22 cellular contexts compared by ENCODE assay signal in genomic region chr11:60935676-60936442, GRCh38. TPM values are rescaled to one million over a fixed set of nuclear protein-coding genes. Genes with fewer than 3 reads are reported as not detected.
DNase-seq lines count a peak whose midpoint lies in the region; ATAC-seq, FAIRE-seq and TF ChIP-seq lines count a peak whose summit lies in the region.
"Had no signal": no experiment of that assay in that cellular context is flagged by ENCODE, and none has a peak within 500 bp of the region (broad histone marks: within the 10 kb centered on the region; RNA-seq: fewer than 3 reads in every experiment).

No MANE protein-coding gene starts in this region.

- H3K9me3 Mint-ChIP-seq in WTC11 (no peaks in the 10 kb centered on the region), neural crest cell (no peaks in the 10 kb centered on the region)
- H3K9me3 Mint-ChIP-seq: CD4-positive, alpha-beta memory T cell had no signal

- H3K9ac ChIP-seq in GM23248: no peak overlapping the region

- peak; percentile 81 for FAIRE-seq in GM12892 (lab: Jason Lieb, UNC)

- peak; percentile 54 for TF ChIP-seq POLR2A in GM12892 (IDR thresholded peaks at IDR 0.05; ENCODE audit: low read depth, low read length)

- no peaks in the 10 kb centered on the region for H3K27me3 Mint-ChIP-seq in WTC11 (ENCODE audit: low read depth)
- no peaks in the 10 kb centered on the region for H3K27me3 Mint-ChIP-seq in neural crest cell (ENCODE audit: low read depth)

- no peaks in the 10 kb centered on the region for H3F3A ChIP-seq in GM23248 (ENCODE audit: insufficient read depth)

- POLR2A ChIA-PET in WTC11 (lab: Charles Lee): no interaction called here

- no peaks in the 10 kb centered on the region for H3K36me3 ChIP-seq in GM23248 (ENCODE audit: low read depth)

- H3K4me3 Mint-ChIP-seq in WTC11 (no peak overlapping the region), neural crest cell (peak overlapping the region; percentile 41)
- H3K4me3 Mint-ChIP-seq: CD4-positive, alpha-beta memory T cell; T-helper 17 cell had no signal

- no peaks in the 10 kb centered on the region for H3K9me3 ChIP-seq in GM23248 (ENCODE audit: low read depth)
- H3K9me3 ChIP-seq: SJSA1 had no signal

- in situ Hi-C loops in GM23248 (cut with MboI): no loop called here

- CTCF ChIA-PET in WTC11 (lab: Charles Lee): interaction anchor here (1.0 kb wide), 1 partner anchor 36 kb away, joined by 3 read pairs; no protein-coding TSS in a partner anchor

- WGBS in GM23248 (ENCODE audit: low coverage in 1 of 2, low lambda C conversion rate in 2 of 2, missing lambda C conversion rate in 2 of 2), 2 experiments: 84 to 89% methylated on average over 22 to 27 of the region's 27 CpGs

- peak overlapping the region; percentile 65 for H3K27ac Mint-ChIP-seq in WTC11
- no peak overlapping the region for H3K27ac Mint-ChIP-seq in neural crest cell (ENCODE audit: unreplicated experiment)
- H3K27ac Mint-ChIP-seq: T-helper 17 cell had no signal

- no peak for TF ChIP-seq CTCF in WTC11 (IDR thresholded peaks at IDR 0.05)
- no peak for TF ChIP-seq CTCF in neural crest cell (conservative IDR thresholded peaks at IDR 0.05)
- no peak for TF ChIP-seq CTCF in coronary artery (IDR thresholded peaks at IDR 0.05)

- H3K4me2 ChIP-seq in GM23248 (ENCODE audit: unreplicated experiment): no peak overlapping the region
- H3K4me2 ChIP-seq: PC-9 had no signal

- H3K27ac ChIP-seq in GM23248 (no peak overlapping the region), coronary artery (no peak overlapping the region)
- H3K27ac ChIP-seq: PC-9, SJSA1, WERI-Rb-1 had no signal

- no peaks in the 10 kb centered on the region for H3K4me1 ChIP-seq in GM23248 (ENCODE audit: insufficient read depth)
- H3K4me1 ChIP-seq: SJSA1 had no signal

- DNase-seq in GM12892 (ENCODE audit: insufficient read length) (no peak), WTC11 (ENCODE audit: low spot score) (no peak), neural crest cell (ENCODE audit: low read depth, low spot score) (no peak), GM23248 (no peak), coronary artery (ENCODE audit: low spot score) (no peak), AG20443 (ENCODE audit: low spot score) (no peak)
- DNase-seq: activated CD4-positive, alpha-beta T cell treated with anti-CD3 and anti-CD28 coated beads, Interleukin-2, amount 50 U/mL, for 48 hours; activated naive CD4-positive, alpha-beta T cell; amniotic stem cell; CD4-positive, alpha-beta memory T cell; central memory CD4-positive, alpha-beta T cell; DMS53; left cardiac atrium; MM.1S; NCI-H146; occipital lobe; stimulated activated CD4-positive, alpha-beta T cell treated with anti-CD3 and anti-CD28 coated beads, Interleukin-15, amount 100 ng/mL, for 24 hours; T-helper 17 cell; WERI-Rb-1 had no signal

- H3K27me3 ChIP-seq in GM23248 (replicated peaks; ENCODE audit: insufficient read depth): no peaks in the 10 kb centered on the region
- H3K27me3 ChIP-seq: SJSA1 had no signal

- H2AFZ ChIP-seq in GM23248: no peak overlapping the region
- H2AFZ ChIP-seq: PC-9 had no signal

- H3K79me2 ChIP-seq in GM23248 (ENCODE audit: insufficient read depth): no peaks in the 10 kb centered on the region

- no peaks in the 10 kb centered on the region for H3K9me2 ChIP-seq in GM23248 (ENCODE audit: insufficient read depth)

- no peaks in the 10 kb centered on the region for H3K4me1 Mint-ChIP-seq in WTC11
- H3K4me1 Mint-ChIP-seq in neural crest cell: peaks cover 11% of the 10 kb centered on the region

- no peaks in the 10 kb centered on the region for H4K20me1 ChIP-seq in GM23248 (ENCODE audit: insufficient read depth)

- H3K4me3 ChIP-seq in GM23248 (no peak overlapping the region), coronary artery (no peak overlapping the region)
- H3K4me3 ChIP-seq: PC-9, SJSA1 had no signal

- H3K36me3 Mint-ChIP-seq in WTC11: peaks cover 9% of the 10 kb centered on the region
- H3K36me3 Mint-ChIP-seq in neural crest cell (ENCODE audit: low read depth): peaks cover under 1% of the 10 kb centered on the region
- H3K36me3 Mint-ChIP-seq: CD4-positive, alpha-beta memory T cell had no signal

- ATAC-seq in WTC11: no peak
- ATAC-seq: T-helper 17 cell had no signal

TF ChIP-seq in WTC11, 78 proteins besides CTCF, POLR2A, EP300 and RAD21:
- TF ChIP-seq ZNF416 (CRISPR knock-in tag; IDR thresholded peaks at IDR 0.05) (no peak), AFF4 (CRISPR knock-in tag; IDR thresholded peaks at IDR 0.05; ENCODE audit: borderline replicate concordance) (no peak), ZNF219 (CRISPR knock-in tag; IDR thresholded peaks at IDR 0.05; ENCODE audit: borderline replicate concordance) (no peak), PRDM15 (CRISPR knock-in tag; IDR thresholded peaks at IDR 0.05) (no peak)
TF ChIP-seq in WTC11: peak in this region for 0.

RNA-seq across cellular contexts. Expression of gene TMEM132A, which starts 11.6 kb away (rescaled TPM):
- polyA plus RNA-seq in GM12892 (2012; ENCODE audit: missing spikeins): 4.3 TPM
- total RNA-seq in WTC11 (2021) (110 to 114 TPM (median 114 TPM) in 3 replicates), neural crest cell (195 and 216 TPM in 2 replicates)
- total RNA-seq in GM23248 (2014; rRNA removed; shearing (Covaris generic)): 27.2 and 28.2 TPM in 2 replicates
- 10.1 and 12.2 TPM in 2 replicates for polyA plus RNA-seq in GM23248 (2016; fragmentation: Nextera tagmentation; extraction: Ambion mirVana)
- total RNA-seq: T-helper 17 cell had no signal
- polyA plus RNA-seq: CD4-positive, alpha-beta memory T cell had no signal

RNA-seq across cellular contexts. Expression of gene SLC15A3, which starts 16.1 kb away (rescaled TPM):
- 62.6 TPM for polyA plus RNA-seq in GM12892 (2012; ENCODE audit: missing spikeins)
- total RNA-seq in WTC11 (2021) (10.2 to 12.1 TPM (median 11.5 TPM) in 3 replicates), neural crest cell (7.4 and 10.4 TPM in 2 replicates)
- total RNA-seq in GM23248 (2014; rRNA removed; shearing (Covaris generic)): 0.51 and 2.2 TPM in 2 replicates
- 1.1 and 1.5 TPM in 2 replicates for polyA plus RNA-seq in GM23248 (2016; fragmentation: Nextera tagmentation; extraction: Ambion mirVana)

RNA-seq across cellular contexts. Expression of gene TMEM109, which starts 21.9 kb away (rescaled TPM):
- 49.8 TPM for polyA plus RNA-seq in GM12892 (2012; ENCODE audit: missing spikeins)
- total RNA-seq in WTC11 (2021) (24.1 to 26.8 TPM (median 25.1 TPM) in 3 replicates), neural crest cell (64.4 and 65.6 TPM in 2 replicates)
- 27.2 and 35.9 TPM in 2 replicates for total RNA-seq in GM23248 (2014; rRNA removed; shearing (Covaris generic))
- 95.2 and 97.9 TPM in 2 replicates for polyA plus RNA-seq in GM23248 (2016; fragmentation: Nextera tagmentation; extraction: Ambion mirVana)

RNA-seq across cellular contexts. Expression of gene PRPF19, which starts 29.5 kb away (rescaled TPM):
- polyA plus RNA-seq in GM12892 (2012; ENCODE audit: missing spikeins): 103 TPM
- total RNA-seq in WTC11 (2021) (103 to 116 TPM (median 105 TPM) in 3 replicates), neural crest cell (183 and 189 TPM in 2 replicates)
- total RNA-seq in GM23248 (2014; rRNA removed; shearing (Covaris generic)): 47.9 and 58.9 TPM in 2 replicates
- polyA plus RNA-seq in GM23248 (2016; fragmentation: Nextera tagmentation; extraction: Ambion mirVana): 17.4 and 19.1 TPM in 2 replicates

RNA-seq across cellular contexts. Expression of gene CD6, which starts 35.6 kb away (rescaled TPM):
- polyA plus RNA-seq in GM12892 (2012; ENCODE audit: missing spikeins): 2.9 TPM
- total RNA-seq in WTC11 (2021): 0.53 to 1.0 TPM (median 0.73 TPM) in 3 replicates
- total RNA-seq in neural crest cell: 0.30 and 0.39 TPM in 2 replicates
- total RNA-seq in GM23248 (2014; rRNA removed; shearing (Covaris generic)): not detected in 2 replicates
- not detected in 2 replicates for polyA plus RNA-seq in GM23248 (2016; fragmentation: Nextera tagmentation; extraction: Ambion mirVana)
- polyA plus RNA-seq: AG04450 had no signal
